In the genomic region with DNA sequence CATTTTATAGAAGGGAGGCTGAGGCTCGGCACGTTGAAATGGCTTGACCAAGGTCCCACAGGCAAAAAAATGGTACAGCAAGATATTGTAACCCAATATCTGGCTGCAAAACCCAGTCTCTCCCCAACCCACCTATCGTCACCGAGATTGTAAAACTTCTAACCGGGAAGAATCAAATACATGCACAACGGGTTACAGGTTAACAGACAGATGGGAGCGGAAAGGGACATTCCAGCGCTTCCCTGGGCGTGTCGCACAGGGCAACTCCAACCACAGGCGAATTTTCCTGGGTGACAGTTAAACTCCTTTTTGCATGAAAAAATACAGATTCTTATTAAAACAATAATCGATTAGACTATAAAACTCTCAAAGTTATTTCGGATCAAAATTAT, we compare ENCODE assay signal across 8 cellular contexts. TPM values are rescaled to one million over a fixed set of nuclear protein-coding genes. Genes with fewer than 3 reads are reported as not detected.
DNase-seq lines count a peak whose midpoint lies in the region; ATAC-seq, FAIRE-seq and TF ChIP-seq lines count a peak whose summit lies in the region.

No MANE protein-coding gene starts in this region.

- peaks cover 0 to 59% (median 18%) of the 10 kb centered on the region in 12 donors for H3K4me1 ChIP-seq in heart left ventricle
- peaks cover 6% of the 10 kb centered on the region for H3K4me1 ChIP-seq in rectal smooth muscle tissue (ENCODE audit: control insufficient read depth, insufficient read depth, low read length)

- intact Hi-C loops in heart left ventricle (cut with DNase I), result loop anchor here (1.0 to 10.0 kb wide), 11 partner anchors 31 to 479 kb away; a partner anchor contains a TSS

- no peaks in the 10 kb centered on the region for H3K9me3 ChIP-seq in heart left ventricle

- no peak for TF ChIP-seq POLR2A in heart left ventricle (IDR thresholded peaks at IDR 0.05)

- H3K36me3 ChIP-seq in heart left ventricle, result no peaks in the 10 kb centered on the region
- H3K36me3 ChIP-seq in rectal smooth muscle tissue (ENCODE audit: control insufficient read depth, insufficient read depth, low read length), result no peaks in the 10 kb centered on the region

- H3K4me3 ChIP-seq in heart left ventricle (peak overlapping the region; percentile 32 to 71 (median 64)), rectal smooth muscle tissue (ENCODE audit: low read length) (peak overlapping the region; percentile 86)

- DNase-seq in activated T-cell treated with anti-CD3 and anti-CD28 coated beads, Interleukin-2, amount 50 U/mL, for 48 hours, result peak; percentile 29 to 40
- DNase-seq in heart left ventricle (no peak), dedifferentiated amniotic fluid mesenchymal stem cell (ENCODE audit: extremely low spot score) (no peak), DMS79 treated with DMSO at 0.1 percent for 48 hours (lab: John Stamatoyannopoulos, UW) (no peak)

- H3K27ac ChIP-seq in heart left ventricle (peak overlapping the region; percentile 87 to 96 (median 92)), rectal smooth muscle tissue (ENCODE audit: low read depth, low read length) (peak overlapping the region; percentile 97)

- ATAC-seq in GM18867 (IDR thresholded peaks at IDR 0.05; ENCODE audit: unreplicated experiment) (peak; percentile 11), HG03342 (IDR thresholded peaks at IDR 0.05; ENCODE audit: unreplicated experiment) (peak; percentile 16), heart left ventricle (peak in 1 of 4 donors; percentile 7)

- 20 to 30% (median 28%) methylated on average over 13 of the region's 13 CpGs for WGBS in heart left ventricle, 4 donors

- peak overlapping the region; percentile 82 for H3K9ac ChIP-seq in rectal smooth muscle tissue (ENCODE audit: low read length)

- TF ChIP-seq CTCF in heart left ventricle (IDR thresholded peaks at IDR 0.05), result no peak

- peak; percentile 32 for FAIRE-seq in A204.1 (lab: Jason Lieb, UNC)

- no peaks in the 10 kb centered on the region for H3K27me3 ChIP-seq in heart left ventricle
- no peaks in the 10 kb centered on the region for H3K27me3 ChIP-seq in rectal smooth muscle tissue (ENCODE audit: control insufficient read depth, insufficient read depth, low read length)

RNA-seq across cellular contexts. Expression of a gene that starts 31.8 kb away (rescaled TPM):
- total RNA-seq in heart left ventricle, result 100 to 1,000 TPM in 1 of 9 donors, 10 to 100 TPM in 8; 57.1 to 128 (median 82.8) TPM
- 100 to 1,000 TPM in 1 of 2 donors, 10 to 100 TPM in 1; 71.6 to 133 TPM for polyA plus RNA-seq in heart left ventricle

Comparison
In these comparisons a context has a peak if more than half of its experiments do, and no peak if none do; other contexts are left out.
1. DNase-seq: peak in activated T-cell treated with anti-CD3 and anti-CD28 coated beads, Interleukin-2, amount 50 U/mL, for 48 hours (2 of 2); none in heart left ventricle (0 of 5), dedifferentiated amniotic fluid mesenchymal stem cell (single experiment) and DMS79 treated with DMSO at 0.1 percent for 48 hours (single experiment).